Comparison of ENCODE assay signal across 9 cellular contexts in genomic region chr2:167294775-167295140, GRCh38. TPM values are rescaled to one million over a fixed set of nuclear protein-coding genes. Genes with fewer than 3 reads are reported as not detected.
DNase-seq lines count a peak whose midpoint lies in the region; ATAC-seq and TF ChIP-seq lines count a peak whose summit lies in the region.
"Had no signal": no experiment of that assay in that cellular context is flagged by ENCODE, and none has a peak within 500 bp of the region (broad histone marks: within the 10 kb centered on the region; RNA-seq: fewer than 3 reads in every experiment).

No MANE protein-coding gene starts in this region.

- no peak overlapping the region for H3K27ac Mint-ChIP-seq in progenitor cell of endocrine pancreas

- intact Hi-C loops in esophagus muscularis mucosa (cut with DNase I): loop anchor here (10.0 kb wide), 1 partner anchor 950 kb away; the partner anchor contains the start of gene STK39

- ATAC-seq in RWPE2 (ENCODE audit: low read depth): no peak
- ATAC-seq in GM18858 (IDR thresholded peaks at IDR 0.05; ENCODE audit: unreplicated experiment): no peak

- DNase-seq in ELR (ENCODE audit: low read depth) (peak; percentile 32), RWPE2 (ENCODE audit: low spot score) (no peak), esophagus muscularis mucosa (ENCODE audit: extremely low spot score) (no peak), progenitor cell of endocrine pancreas (ENCODE audit: low spot score, unreplicated experiment) (no peak), RKO (ENCODE audit: low spot score) (no peak), putamen (ENCODE audit: low spot score) (no peak), erythroblast (lab: John Stamatoyannopoulos, UW) (no peak)
- DNase-seq: NCI-H2081 treated with DMSO at 0.1 percent for 48 hours had no signal

- H3K36me3 Mint-ChIP-seq in progenitor cell of endocrine pancreas (ENCODE audit: insufficient read depth): no peaks in the 10 kb centered on the region

- peak overlapping the region; percentile 90 for H3K4me3 Mint-ChIP-seq in progenitor cell of endocrine pancreas (ENCODE audit: low read depth)

- H3K9me3 Mint-ChIP-seq in progenitor cell of endocrine pancreas (ENCODE audit: low read depth): no peaks in the 10 kb centered on the region

- peaks cover 14% of the 10 kb centered on the region for H3K4me1 Mint-ChIP-seq in progenitor cell of endocrine pancreas (ENCODE audit: low read depth)

- TF ChIP-seq EP300 in esophagus muscularis mucosa (IDR thresholded peaks at IDR 0.05): no peak

- H3K27ac ChIP-seq in RWPE2 (ENCODE audit: poor library complexity, severe bottlenecking) (no peak overlapping the region), esophagus muscularis mucosa (replicated peaks in 1 of 4) (no peak overlapping the region)

- no peak for TF ChIP-seq CTCF in RWPE2 (IDR thresholded peaks at IDR 0.05; ENCODE audit: poor library complexity, severe bottlenecking)
- TF ChIP-seq CTCF in esophagus muscularis mucosa (IDR thresholded peaks at IDR 0.05): no peak
- TF ChIP-seq CTCF in progenitor cell of endocrine pancreas (IDR thresholded peaks at IDR 0.05; ENCODE audit: unreplicated experiment): no peak

- TF ChIP-seq POLR2A in esophagus muscularis mucosa (IDR thresholded peaks at IDR 0.05; ENCODE audit: low read depth) (no peak), erythroblast (IDR thresholded peaks at IDR 0.05; ENCODE audit: low read length) (no peak)

- H3K9me3 ChIP-seq in RWPE2 (ENCODE audit: severe bottlenecking) (no peaks in the 10 kb centered on the region), esophagus muscularis mucosa (no peaks in the 10 kb centered on the region)

- H3K27me3 ChIP-seq in RWPE2 (ENCODE audit: insufficient read depth, poor library complexity, severe bottlenecking): peaks cover 61% of the 10 kb centered on the region
- H3K27me3 ChIP-seq in esophagus muscularis mucosa: peaks cover 0 to 71% (median 22%) of the 10 kb centered on the region in 4 donors

- H3K4me1 ChIP-seq in RWPE2 (ENCODE audit: insufficient read depth, poor library complexity, severe bottlenecking) (peaks cover 3% of the 10 kb centered on the region), esophagus muscularis mucosa (peaks cover 20 to 29% (median 25%) of the 10 kb centered on the region in 4 donors)

- H3K4me3 ChIP-seq in RWPE2 (ENCODE audit: severe bottlenecking): peak overlapping the region; percentile 24
- H3K4me3 ChIP-seq in esophagus muscularis mucosa: peak overlapping the region; percentile 70 to 91 (median 82)

- 15% methylated on average over 6 of the region's 6 CpGs for WGBS in esophagus muscularis mucosa

- H3K36me3 ChIP-seq in RWPE2 (ENCODE audit: low read depth): no peaks in the 10 kb centered on the region
- H3K36me3 ChIP-seq in esophagus muscularis mucosa: no peaks in the 10 kb centered on the region

- H3K27me3 Mint-ChIP-seq in progenitor cell of endocrine pancreas: peaks cover 7% of the 10 kb centered on the region

RNA-seq across cellular contexts. Expression of gene B3GALT1, which starts 2.0 kb away (rescaled TPM):
- total RNA-seq in esophagus muscularis mucosa: under 1 TPM; 0.13 to 0.42 (median 0.17) TPM
- 20.9 and 22.1 TPM in 2 replicates for total RNA-seq in progenitor cell of endocrine pancreas

Comparison
In these comparisons a context has a peak if more than half of its experiments do, and no peak if none do; other contexts are left out.
1. RNA of gene B3GALT1, which starts 2.0 kb away (total RNA-seq): 20.9 to 22.1 TPM in progenitor cell of endocrine pancreas; 0.13 to 0.42 TPM in esophagus muscularis mucosa; every median in the first group is over 10 times any median in the second.